8 cellular contexts compared by ENCODE assay signal in the genomic region with DNA sequence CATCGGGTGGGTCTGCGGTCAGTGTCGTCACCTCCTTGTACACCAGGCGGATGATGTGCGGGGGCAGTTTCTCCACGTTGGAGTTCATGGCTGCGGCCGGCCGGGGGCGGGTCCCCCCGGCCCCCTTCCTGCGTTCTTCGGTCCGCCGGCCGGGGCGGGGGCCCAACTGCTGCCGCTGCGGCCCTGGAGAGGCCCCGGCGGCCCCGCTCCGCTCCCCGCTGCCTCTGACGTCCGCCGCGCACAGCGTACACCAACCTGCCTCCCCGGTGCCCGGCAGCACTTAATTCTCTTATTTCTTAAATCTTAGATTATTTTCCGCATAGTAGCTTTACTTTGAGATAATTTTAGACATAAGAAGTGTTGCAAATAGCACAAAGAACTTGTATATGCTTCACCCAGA. TPM values are rescaled to one million over a fixed set of nuclear protein-coding genes. Genes with fewer than 3 reads are reported as not detected.
"Had no signal": no experiment of that assay in that cellular context is flagged by ENCODE, and none has a peak within 500 bp of the region (broad histone marks: within the 10 kb centered on the region; RNA-seq: fewer than 3 reads in every experiment).

No MANE protein-coding gene starts in this region.

RNA-seq across cellular contexts. Expression of gene TBC1D26, which starts 27.3 kb away (rescaled TPM):
- total RNA-seq: activated T-cell treated with anti-CD3 and anti-CD28 coated beads, Interleukin-2, amount 50 U/mL, for 4 hours; activated T-helper 1 cell treated with anti-CD3 and anti-CD28 coated beads, Interleukin-12 subunit alpha, Interleukin-12 subunit beta, Interleukin-2, Interleukin-4 antibody, amounts not matched to agents 30 ng/mL and 10 ng/mL and 1 ng/mL, durations not matched to agents 14 hours and 24 hours and 36 hours; adrenal gland; aorta; ascending aorta; body of pancreas; bronchial epithelial cell; cardiac septum had no signal
